1 cellular context compared by ENCODE assay signal in the genomic region with DNA sequence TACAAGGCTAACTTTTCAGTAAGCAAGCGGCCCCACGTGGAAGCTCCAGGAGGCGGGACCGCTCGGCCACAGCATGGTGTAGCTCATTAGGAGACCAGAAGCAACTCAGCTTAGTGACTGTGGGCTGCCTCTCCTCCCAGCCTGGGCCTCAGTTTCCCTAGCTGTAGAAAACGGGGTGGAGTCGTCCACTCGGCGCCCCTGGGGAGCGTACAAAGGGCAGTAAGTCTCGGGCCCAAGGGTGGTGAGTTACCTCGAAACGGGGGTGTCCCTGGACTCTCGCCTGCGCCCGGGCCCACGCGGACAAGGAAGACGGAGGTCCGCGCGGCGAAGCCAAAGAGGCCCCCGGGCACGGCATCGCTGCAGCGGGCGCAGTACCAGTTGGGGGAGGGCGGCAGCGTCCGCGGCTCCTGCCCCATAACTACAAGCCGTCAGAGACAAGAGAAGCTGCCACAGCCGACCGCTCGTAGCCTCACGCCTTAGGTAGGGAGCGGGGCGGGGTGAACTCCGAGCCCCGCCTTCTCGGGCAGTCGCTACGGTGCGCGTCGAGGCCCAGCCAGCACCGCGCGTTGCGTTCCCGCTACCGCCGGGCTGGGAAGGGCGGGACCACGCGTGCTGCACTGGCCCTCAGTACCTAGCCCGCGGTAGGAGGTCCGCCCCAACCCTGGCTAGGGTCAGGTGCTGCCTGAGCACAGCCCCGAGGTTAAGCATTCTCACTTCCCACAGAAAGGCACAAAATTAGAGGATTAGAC.
TF ChIP-seq lines count a peak whose summit lies in the region.

Gene GEMIN5 (minus strand): TSS at position 494 of the 749 bp plus-strand sequence. CDS start 78 bp downstream, at position 416.

TF ChIP-seq in HepG2, 621 proteins besides CTCF, POLR2A, EP300 and RAD21 (continued from another document and continues in another):
- TF ChIP-seq, protein P1, sequence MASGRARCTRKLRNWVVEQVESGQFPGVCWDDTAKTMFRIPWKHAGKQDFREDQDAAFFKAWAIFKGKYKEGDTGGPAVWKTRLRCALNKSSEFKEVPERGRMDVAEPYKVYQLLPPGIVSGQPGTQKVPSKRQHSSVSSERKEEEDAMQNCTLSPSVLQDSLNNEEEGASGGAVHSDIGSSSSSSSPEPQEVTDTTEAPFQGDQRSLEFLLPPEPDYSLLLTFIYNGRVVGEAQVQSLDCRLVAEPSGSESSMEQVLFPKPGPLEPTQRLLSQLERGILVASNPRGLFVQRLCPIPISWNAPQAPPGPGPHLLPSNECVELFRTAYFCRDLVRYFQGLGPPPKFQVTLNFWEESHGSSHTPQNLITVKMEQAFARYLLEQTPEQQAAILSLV (CRISPR knock-in tag; IDR thresholded peaks at IDR 0.05; ENCODE audit: borderline replicate concordance): peak; percentile 67; the same call in 1 of the 2 replicates
- TF ChIP-seq ZSCAN12 (CRISPR knock-in tag; IDR thresholded peaks at IDR 0.05): no peak
- peak; percentile 73; the same call in 1 of the 2 replicates for TF ChIP-seq POGK (CRISPR knock-in tag; conservative IDR thresholded peaks at IDR 0.05)
- TF ChIP-seq MNT (IDR thresholded peaks at IDR 0.05): peak; percentile 69
- TF ChIP-seq KDM5B (CRISPR knock-in tag; IDR thresholded peaks at IDR 0.05; ENCODE audit: borderline replicate concordance): peak; percentile 87
- 0 out of 2 replicates have a peak, but pooled peaks have one; percentile 21 for TF ChIP-seq ZNF296 (CRISPR knock-in tag; conservative IDR thresholded peaks at IDR 0.05)
- no peak for TF ChIP-seq KLF13 (CRISPR knock-in tag; IDR thresholded peaks at IDR 0.05)
- no peak for TF ChIP-seq ZUFSP (CRISPR knock-in tag; IDR thresholded peaks at IDR 0.05; ENCODE audit: borderline replicate concordance)
- no peak for TF ChIP-seq KAT2B (IDR thresholded peaks at IDR 0.05; ENCODE audit: borderline replicate concordance, low read depth, low read length)
- TF ChIP-seq, protein P2, sequence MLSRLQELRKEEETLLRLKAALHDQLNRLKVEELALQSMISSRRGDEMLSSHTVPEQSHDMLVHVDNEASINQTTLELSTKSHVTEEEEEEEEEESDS (CRISPR knock-in tag; IDR thresholded peaks at IDR 0.05; ENCODE audit: borderline replicate concordance): peak; percentile 27; the same call in 1 of the 2 replicates
- TF ChIP-seq BHLHE40 (IDR thresholded peaks at IDR 0.05; ENCODE audit: low read length): peak; percentile 69
- TF ChIP-seq ZNF850 (CRISPR knock-in tag; conservative IDR thresholded peaks at IDR 0.05): no peak
- peak; percentile 78 for TF ChIP-seq ZSCAN5A (CRISPR knock-in tag; IDR thresholded peaks at IDR 0.05; ENCODE audit: borderline replicate concordance)
- TF ChIP-seq ZNF672 (CRISPR knock-in tag; IDR thresholded peaks at IDR 0.05): no peak
- TF ChIP-seq, protein P3, sequence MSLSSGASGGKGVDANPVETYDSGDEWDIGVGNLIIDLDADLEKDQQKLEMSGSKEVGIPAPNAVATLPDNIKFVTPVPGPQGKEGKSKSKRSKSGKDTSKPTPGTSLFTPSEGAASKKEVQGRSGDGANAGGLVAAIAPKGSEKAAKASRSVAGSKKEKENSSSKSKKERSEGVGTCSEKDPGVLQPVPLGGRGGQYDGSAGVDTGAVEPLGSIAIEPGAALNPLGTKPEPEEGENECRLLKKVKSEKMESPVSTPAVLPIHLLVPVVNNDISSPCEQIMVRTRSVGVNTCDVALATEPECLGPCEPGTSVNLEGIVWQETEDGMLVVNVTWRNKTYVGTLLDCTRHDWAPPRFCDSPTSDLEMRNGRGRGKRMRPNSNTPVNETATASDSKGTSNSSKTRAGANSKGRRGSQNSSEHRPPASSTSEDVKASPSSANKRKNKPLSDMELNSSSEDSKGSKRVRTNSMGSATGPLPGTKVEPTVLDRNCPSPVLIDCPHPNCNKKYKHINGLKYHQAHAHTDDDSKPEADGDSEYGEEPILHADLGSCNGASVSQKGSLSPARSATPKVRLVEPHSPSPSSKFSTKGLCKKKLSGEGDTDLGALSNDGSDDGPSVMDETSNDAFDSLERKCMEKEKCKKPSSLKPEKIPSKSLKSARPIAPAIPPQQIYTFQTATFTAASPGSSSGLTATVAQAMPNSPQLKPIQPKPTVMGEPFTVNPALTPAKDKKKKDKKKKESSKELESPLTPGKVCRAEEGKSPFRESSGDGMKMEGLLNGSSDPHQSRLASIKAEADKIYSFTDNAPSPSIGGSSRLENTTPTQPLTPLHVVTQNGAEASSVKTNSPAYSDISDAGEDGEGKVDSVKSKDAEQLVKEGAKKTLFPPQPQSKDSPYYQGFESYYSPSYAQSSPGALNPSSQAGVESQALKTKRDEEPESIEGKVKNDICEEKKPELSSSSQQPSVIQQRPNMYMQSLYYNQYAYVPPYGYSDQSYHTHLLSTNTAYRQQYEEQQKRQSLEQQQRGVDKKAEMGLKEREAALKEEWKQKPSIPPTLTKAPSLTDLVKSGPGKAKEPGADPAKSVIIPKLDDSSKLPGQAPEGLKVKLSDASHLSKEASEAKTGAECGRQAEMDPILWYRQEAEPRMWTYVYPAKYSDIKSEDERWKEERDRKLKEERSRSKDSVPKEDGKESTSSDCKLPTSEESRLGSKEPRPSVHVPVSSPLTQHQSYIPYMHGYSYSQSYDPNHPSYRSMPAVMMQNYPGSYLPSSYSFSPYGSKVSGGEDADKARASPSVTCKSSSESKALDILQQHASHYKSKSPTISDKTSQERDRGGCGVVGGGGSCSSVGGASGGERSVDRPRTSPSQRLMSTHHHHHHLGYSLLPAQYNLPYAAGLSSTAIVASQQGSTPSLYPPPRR (CRISPR knock-in tag; IDR thresholded peaks at IDR 0.05; ENCODE audit: borderline replicate concordance): peak; percentile 70; the same call in 1 of the 2 replicates
- no peak for TF ChIP-seq CBX2 (IDR thresholded peaks at IDR 0.05; ENCODE audit: low read depth, low read length)
- no peak for TF ChIP-seq CBX2 (CRISPR knock-in tag; IDR thresholded peaks at IDR 0.05; ENCODE audit: low read depth)
- peak; percentile 42; the same call in 1 of the 2 replicates for TF ChIP-seq ATF5 (CRISPR knock-in tag; IDR thresholded peaks at IDR 0.05; ENCODE audit: low read depth)
- TF ChIP-seq, protein P4, sequence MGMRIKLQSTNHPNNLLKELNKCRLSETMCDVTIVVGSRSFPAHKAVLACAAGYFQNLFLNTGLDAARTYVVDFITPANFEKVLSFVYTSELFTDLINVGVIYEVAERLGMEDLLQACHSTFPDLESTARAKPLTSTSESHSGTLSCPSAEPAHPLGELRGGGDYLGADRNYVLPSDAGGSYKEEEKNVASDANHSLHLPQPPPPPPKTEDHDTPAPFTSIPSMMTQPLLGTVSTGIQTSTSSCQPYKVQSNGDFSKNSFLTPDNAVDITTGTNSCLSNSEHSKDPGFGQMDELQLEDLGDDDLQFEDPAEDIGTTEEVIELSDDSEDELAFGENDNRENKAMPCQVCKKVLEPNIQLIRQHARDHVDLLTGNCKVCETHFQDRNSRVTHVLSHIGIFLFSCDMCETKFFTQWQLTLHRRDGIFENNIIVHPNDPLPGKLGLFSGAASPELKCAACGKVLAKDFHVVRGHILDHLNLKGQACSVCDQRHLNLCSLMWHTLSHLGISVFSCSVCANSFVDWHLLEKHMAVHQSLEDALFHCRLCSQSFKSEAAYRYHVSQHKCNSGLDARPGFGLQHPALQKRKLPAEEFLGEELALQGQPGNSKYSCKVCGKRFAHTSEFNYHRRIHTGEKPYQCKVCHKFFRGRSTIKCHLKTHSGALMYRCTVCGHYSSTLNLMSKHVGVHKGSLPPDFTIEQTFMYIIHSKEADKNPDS (CRISPR knock-in tag; IDR thresholded peaks at IDR 0.05): peak; percentile 80
- TF ChIP-seq POLR2G (IDR thresholded peaks at IDR 0.05; ENCODE audit: low read depth, low read length): peak; percentile 86
- no peak for TF ChIP-seq ZFP36L2 (CRISPR knock-in tag; IDR thresholded peaks at IDR 0.05)
- TF ChIP-seq, protein P5, sequence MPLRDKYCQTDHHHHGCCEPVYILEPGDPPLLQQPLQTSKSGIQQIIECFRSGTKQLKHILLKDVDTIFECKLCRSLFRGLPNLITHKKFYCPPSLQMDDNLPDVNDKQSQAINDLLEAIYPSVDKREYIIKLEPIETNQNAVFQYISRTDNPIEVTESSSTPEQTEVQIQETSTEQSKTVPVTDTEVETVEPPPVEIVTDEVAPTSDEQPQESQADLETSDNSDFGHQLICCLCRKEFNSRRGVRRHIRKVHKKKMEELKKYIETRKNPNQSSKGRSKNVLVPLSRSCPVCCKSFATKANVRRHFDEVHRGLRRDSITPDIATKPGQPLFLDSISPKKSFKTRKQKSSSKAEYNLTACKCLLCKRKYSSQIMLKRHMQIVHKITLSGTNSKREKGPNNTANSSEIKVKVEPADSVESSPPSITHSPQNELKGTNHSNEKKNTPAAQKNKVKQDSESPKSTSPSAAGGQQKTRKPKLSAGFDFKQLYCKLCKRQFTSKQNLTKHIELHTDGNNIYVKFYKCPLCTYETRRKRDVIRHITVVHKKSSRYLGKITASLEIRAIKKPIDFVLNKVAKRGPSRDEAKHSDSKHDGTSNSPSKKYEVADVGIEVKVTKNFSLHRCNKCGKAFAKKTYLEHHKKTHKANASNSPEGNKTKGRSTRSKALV (CRISPR knock-in tag; IDR thresholded peaks at IDR 0.05): peak; percentile 80; the same call in 1 of the 2 replicates
- no peak for TF ChIP-seq SNAPC2 (CRISPR knock-in tag; IDR thresholded peaks at IDR 0.05)
- TF ChIP-seq ZFP41 (CRISPR knock-in tag; IDR thresholded peaks at IDR 0.05; ENCODE audit: borderline replicate concordance): peak; percentile 77
- TF ChIP-seq, protein P6, sequence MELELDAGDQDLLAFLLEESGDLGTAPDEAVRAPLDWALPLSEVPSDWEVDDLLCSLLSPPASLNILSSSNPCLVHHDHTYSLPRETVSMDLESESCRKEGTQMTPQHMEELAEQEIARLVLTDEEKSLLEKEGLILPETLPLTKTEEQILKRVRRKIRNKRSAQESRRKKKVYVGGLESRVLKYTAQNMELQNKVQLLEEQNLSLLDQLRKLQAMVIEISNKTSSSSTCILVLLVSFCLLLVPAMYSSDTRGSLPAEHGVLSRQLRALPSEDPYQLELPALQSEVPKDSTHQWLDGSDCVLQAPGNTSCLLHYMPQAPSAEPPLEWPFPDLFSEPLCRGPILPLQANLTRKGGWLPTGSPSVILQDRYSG (CRISPR knock-in tag; IDR thresholded peaks at IDR 0.05): no peak
- no peak for TF ChIP-seq PRDM4 (CRISPR knock-in tag; IDR thresholded peaks at IDR 0.05; ENCODE audit: borderline replicate concordance)
